ENCODE assay signal across 1 cellular context in the genomic region with DNA sequence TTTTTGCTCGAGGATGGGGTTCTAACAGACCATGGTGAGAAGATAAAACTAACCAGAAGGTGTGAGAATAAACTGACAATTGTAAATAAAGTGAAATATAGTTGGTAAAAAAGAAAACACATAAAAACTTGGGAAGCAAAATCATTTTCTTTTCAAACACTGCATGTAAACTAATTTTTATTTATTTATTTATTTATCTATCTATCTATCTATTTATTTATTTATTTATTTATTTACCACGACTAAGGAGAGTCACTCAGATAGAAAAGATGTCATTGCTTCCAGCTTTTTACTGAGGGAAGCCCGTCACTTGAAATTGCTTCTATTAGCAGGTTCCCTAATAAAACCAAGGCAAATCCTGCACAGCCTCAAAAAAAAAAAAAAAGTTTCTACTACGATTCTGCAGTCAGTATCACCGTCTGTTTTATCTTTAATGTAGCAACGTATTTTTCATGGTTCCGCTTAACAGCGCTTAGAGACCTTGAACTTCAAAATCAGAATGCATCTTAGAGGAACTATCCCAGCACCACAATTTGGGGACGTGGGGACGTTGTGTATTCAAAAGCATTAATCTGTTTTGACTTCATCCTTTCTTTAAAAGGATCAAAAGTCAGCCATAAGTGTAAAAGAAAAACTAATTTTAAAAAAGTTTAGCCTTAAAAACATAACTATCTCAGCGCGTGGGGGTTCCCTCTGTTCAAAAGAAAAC.
TF ChIP-seq lines count a peak whose summit lies in the region.

No MANE protein-coding gene starts in this region.

TF ChIP-seq in HEK293, 187 proteins besides CTCF, POLR2A, EP300 and RAD21 (continued from another document and continues in another):
- TF ChIP-seq, protein P1, sequence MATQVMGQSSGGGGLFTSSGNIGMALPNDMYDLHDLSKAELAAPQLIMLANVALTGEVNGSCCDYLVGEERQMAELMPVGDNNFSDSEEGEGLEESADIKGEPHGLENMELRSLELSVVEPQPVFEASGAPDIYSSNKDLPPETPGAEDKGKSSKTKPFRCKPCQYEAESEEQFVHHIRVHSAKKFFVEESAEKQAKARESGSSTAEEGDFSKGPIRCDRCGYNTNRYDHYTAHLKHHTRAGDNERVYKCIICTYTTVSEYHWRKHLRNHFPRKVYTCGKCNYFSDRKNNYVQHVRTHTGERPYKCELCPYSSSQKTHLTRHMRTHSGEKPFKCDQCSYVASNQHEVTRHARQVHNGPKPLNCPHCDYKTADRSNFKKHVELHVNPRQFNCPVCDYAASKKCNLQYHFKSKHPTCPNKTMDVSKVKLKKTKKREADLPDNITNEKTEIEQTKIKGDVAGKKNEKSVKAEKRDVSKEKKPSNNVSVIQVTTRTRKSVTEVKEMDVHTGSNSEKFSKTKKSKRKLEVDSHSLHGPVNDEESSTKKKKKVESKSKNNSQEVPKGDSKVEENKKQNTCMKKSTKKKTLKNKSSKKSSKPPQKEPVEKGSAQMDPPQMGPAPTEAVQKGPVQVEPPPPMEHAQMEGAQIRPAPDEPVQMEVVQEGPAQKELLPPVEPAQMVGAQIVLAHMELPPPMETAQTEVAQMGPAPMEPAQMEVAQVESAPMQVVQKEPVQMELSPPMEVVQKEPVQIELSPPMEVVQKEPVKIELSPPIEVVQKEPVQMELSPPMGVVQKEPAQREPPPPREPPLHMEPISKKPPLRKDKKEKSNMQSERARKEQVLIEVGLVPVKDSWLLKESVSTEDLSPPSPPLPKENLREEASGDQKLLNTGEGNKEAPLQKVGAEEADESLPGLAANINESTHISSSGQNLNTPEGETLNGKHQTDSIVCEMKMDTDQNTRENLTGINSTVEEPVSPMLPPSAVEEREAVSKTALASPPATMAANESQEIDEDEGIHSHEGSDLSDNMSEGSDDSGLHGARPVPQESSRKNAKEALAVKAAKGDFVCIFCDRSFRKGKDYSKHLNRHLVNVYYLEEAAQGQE (tag by site-specific recombination; IDR thresholded peaks at IDR 0.05), result peak; percentile 25; the same call in 1 of the 2 replicates
- no peak for TF ChIP-seq ZNF600 (tag by site-specific recombination; IDR thresholded peaks at IDR 0.05)
- TF ChIP-seq ZNF501 (tag by site-specific recombination; IDR thresholded peaks at IDR 0.05), result no peak
- TF ChIP-seq ZNF530 (tag by site-specific recombination; IDR thresholded peaks at IDR 0.05; ENCODE audit: low read depth), result no peak
- no peak for TF ChIP-seq RBAK (tag by site-specific recombination; IDR thresholded peaks at IDR 0.05)
- no peak for TF ChIP-seq ZNF48 (tag by site-specific recombination; IDR thresholded peaks at IDR 0.05)
- no peak for TF ChIP-seq ZNF341 (tag by site-specific recombination; IDR thresholded peaks at IDR 0.05; ENCODE audit: low read depth)
- TF ChIP-seq SP3 (tag by site-specific recombination; IDR thresholded peaks at IDR 0.05), result no peak
- peak; percentile 75; the same call in 1 of the 2 replicates for TF ChIP-seq ZNF394 (tag by site-specific recombination; IDR thresholded peaks at IDR 0.05; ENCODE audit: borderline replicate concordance)
- TF ChIP-seq ZNF555 (tag by site-specific recombination; conservative IDR thresholded peaks at IDR 0.05), result peak; percentile 55; the same call in 1 of the 2 replicates
- no peak for TF ChIP-seq ZNF660 (tag by site-specific recombination; IDR thresholded peaks at IDR 0.05)
- TF ChIP-seq ZNF211 (tag by site-specific recombination; IDR thresholded peaks at IDR 0.05; ENCODE audit: low read depth), result no peak
- TF ChIP-seq ZBTB48 (tag by site-specific recombination; IDR thresholded peaks at IDR 0.05), result no peak
- TF ChIP-seq ZNF10 (tag by site-specific recombination; IDR thresholded peaks at IDR 0.05), result no peak
- TF ChIP-seq, protein P2, sequence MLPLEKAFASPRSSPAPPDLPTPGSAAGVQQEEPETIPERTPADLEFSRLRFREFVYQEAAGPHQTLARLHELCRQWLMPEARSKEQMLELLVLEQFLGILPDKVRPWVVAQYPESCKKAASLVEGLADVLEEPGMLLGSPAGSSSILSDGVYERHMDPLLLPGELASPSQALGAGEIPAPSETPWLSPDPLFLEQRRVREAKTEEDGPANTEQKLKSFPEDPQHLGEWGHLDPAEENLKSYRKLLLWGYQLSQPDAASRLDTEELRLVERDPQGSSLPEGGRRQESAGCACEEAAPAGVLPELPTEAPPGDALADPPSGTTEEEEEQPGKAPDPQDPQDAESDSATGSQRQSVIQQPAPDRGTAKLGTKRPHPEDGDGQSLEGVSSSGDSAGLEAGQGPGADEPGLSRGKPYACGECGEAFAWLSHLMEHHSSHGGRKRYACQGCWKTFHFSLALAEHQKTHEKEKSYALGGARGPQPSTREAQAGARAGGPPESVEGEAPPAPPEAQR (tag by site-specific recombination; IDR thresholded peaks at IDR 0.05), result no peak
- peak; percentile 24; the same call in 1 of the 2 replicates for TF ChIP-seq ZBTB8A (tag by site-specific recombination; IDR thresholded peaks at IDR 0.05)
- TF ChIP-seq ZNF624 (tag by site-specific recombination; IDR thresholded peaks at IDR 0.05), result no peak
- no peak for TF ChIP-seq SETDB1 (IDR thresholded peaks at IDR 0.05; ENCODE audit: insufficient read length, low read length)
- 0 out of 2 replicates have a peak, but pooled peaks have one; percentile 37 for TF ChIP-seq ZNF623 (tag by site-specific recombination; IDR thresholded peaks at IDR 0.05)
- TF ChIP-seq ZNF433 (tag by site-specific recombination; IDR thresholded peaks at IDR 0.05; ENCODE audit: low read depth), result 0 out of 2 replicates have a peak, but pooled peaks have one; percentile 7
- TF ChIP-seq, protein P3, sequence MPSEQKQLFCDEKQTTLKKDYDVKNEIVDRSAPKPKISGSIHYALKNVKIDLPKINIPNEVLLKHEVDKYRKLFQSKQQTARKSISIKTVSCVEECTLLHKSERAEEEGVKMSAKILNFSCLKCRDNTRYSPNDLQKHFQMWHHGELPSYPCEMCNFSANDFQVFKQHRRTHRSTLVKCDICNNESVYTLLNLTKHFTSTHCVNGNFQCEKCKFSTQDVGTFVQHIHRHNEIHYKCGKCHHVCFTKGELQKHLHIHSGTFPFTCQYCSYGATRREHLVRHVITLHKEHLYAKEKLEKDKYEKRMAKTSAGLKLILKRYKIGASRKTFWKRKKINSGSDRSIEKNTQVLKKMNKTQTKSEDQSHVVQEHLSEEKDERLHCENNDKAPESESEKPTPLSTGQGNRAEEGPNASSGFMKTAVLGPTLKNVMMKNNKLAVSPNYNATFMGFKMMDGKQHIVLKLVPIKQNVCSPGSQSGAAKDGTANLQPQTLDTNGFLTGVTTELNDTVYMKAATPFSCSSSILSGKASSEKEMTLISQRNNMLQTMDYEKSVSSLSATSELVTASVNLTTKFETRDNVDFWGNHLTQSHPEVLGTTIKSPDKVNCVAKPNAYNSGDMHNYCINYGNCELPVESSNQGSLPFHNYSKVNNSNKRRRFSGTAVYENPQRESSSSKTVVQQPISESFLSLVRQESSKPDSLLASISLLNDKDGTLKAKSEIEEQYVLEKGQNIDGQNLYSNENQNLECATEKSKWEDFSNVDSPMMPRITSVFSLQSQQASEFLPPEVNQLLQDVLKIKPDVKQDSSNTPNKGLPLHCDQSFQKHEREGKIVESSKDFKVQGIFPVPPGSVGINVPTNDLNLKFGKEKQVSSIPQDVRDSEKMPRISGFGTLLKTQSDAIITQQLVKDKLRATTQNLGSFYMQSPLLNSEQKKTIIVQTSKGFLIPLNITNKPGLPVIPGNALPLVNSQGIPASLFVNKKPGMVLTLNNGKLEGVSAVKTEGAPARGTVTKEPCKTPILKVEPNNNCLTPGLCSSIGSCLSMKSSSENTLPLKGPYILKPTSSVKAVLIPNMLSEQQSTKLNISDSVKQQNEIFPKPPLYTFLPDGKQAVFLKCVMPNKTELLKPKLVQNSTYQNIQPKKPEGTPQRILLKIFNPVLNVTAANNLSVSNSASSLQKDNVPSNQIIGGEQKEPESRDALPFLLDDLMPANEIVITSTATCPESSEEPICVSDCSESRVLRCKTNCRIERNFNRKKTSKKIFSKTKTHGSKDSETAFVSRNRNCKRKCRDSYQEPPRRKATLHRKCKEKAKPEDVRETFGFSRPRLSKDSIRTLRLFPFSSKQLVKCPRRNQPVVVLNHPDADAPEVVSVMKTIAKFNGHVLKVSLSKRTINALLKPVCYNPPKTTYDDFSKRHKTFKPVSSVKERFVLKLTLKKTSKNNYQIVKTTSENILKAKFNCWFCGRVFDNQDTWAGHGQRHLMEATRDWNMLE (tag by site-specific recombination; conservative IDR thresholded peaks at IDR 0.05; ENCODE audit: low read depth), result peak; percentile 65
- TF ChIP-seq, protein P4, sequence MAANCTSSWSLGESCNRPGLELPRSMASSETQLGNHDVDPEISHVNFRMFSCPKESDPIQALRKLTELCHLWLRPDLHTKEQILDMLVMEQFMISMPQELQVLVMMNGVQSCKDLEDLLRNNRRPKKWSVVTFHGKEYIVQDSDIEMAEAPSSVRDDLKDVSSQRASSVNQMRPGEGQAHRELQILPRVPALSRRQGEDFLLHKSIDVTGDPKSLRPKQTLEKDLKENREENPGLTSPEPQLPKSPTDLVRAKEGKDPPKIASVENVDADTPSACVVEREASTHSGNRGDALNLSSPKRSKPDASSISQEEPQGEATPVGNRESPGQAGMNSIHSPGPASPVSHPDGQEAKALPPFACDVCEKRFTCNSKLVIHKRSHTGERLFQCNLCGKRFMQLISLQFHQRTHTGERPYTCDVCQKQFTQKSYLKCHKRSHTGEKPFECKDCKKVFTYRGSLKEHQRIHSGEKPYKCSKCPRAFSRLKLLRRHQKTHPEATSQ (tag by site-specific recombination; IDR thresholded peaks at IDR 0.05), result no peak
- no peak for TF ChIP-seq ZNF133 (tag by site-specific recombination; IDR thresholded peaks at IDR 0.05)
- TF ChIP-seq, protein P5, sequence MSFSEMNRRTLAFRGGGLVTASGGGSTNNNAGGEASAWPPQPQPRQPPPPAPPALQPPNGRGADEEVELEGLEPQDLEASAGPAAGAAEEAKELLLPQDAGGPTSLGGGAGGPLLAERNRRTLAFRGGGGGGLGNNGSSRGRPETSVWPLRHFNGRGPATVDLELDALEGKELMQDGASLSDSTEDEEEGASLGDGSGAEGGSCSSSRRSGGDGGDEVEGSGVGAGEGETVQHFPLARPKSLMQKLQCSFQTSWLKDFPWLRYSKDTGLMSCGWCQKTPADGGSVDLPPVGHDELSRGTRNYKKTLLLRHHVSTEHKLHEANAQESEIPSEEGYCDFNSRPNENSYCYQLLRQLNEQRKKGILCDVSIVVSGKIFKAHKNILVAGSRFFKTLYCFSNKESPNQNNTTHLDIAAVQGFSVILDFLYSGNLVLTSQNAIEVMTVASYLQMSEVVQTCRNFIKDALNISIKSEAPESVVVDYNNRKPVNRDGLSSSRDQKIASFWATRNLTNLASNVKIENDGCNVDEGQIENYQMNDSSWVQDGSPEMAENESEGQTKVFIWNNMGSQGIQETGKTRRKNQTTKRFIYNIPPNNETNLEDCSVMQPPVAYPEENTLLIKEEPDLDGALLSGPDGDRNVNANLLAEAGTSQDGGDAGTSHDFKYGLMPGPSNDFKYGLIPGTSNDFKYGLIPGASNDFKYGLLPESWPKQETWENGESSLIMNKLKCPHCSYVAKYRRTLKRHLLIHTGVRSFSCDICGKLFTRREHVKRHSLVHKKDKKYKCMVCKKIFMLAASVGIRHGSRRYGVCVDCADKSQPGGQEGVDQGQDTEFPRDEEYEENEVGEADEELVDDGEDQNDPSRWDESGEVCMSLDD (tag by site-specific recombination; IDR thresholded peaks at IDR 0.05), result no peak
- no peak for TF ChIP-seq GLI2 (tag by site-specific recombination; IDR thresholded peaks at IDR 0.05; ENCODE audit: borderline replicate concordance, low read depth)
- no peak for TF ChIP-seq ZIC2 (tag by site-specific recombination; IDR thresholded peaks at IDR 0.05)
- no peak for TF ChIP-seq ZNF391 (tag by site-specific recombination; IDR thresholded peaks at IDR 0.05; ENCODE audit: borderline replicate concordance, low read depth)
- TF ChIP-seq ZNF747 (tag by site-specific recombination; IDR thresholded peaks at IDR 0.05), result no peak
- peak; percentile 49; the same call in 1 of the 2 replicates for TF ChIP-seq ZXDB (tag by site-specific recombination; IDR thresholded peaks at IDR 0.05)
- TF ChIP-seq ZNF837 (tag by site-specific recombination; IDR thresholded peaks at IDR 0.05), result no peak
- TF ChIP-seq, protein P6, sequence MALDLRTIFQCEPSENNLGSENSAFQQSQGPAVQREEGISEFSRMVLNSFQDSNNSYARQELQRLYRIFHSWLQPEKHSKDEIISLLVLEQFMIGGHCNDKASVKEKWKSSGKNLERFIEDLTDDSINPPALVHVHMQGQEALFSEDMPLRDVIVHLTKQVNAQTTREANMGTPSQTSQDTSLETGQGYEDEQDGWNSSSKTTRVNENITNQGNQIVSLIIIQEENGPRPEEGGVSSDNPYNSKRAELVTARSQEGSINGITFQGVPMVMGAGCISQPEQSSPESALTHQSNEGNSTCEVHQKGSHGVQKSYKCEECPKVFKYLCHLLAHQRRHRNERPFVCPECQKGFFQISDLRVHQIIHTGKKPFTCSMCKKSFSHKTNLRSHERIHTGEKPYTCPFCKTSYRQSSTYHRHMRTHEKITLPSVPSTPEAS (tag by site-specific recombination; IDR thresholded peaks at IDR 0.05), result no peak
- TF ChIP-seq, protein P7, sequence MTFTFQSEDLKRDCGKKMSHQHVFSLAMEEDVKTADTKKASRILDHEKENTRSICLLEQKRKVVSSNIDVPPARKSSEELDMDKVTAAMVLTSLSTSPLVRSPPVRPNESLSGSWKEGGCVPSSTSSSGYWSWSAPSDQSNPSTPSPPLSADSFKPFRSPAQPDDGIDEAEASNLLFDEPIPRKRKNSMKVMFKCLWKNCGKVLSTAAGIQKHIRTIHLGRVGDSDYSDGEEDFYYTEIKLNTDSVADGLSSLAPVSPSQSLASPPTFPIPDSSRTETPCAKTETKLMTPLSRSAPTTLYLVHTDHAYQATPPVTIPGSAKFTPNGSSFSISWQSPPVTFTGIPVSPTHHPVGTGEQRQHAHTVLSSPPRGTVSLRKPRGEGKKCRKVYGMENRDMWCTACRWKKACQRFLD (tag by site-specific recombination; IDR thresholded peaks at IDR 0.05), result no peak
- no peak for TF ChIP-seq ZBTB20 (tag by site-specific recombination; IDR thresholded peaks at IDR 0.05)
- TF ChIP-seq ZNF677 (tag by site-specific recombination; IDR thresholded peaks at IDR 0.05), result no peak
- TF ChIP-seq ZNF571 (tag by site-specific recombination; IDR thresholded peaks at IDR 0.05), result no peak
- TF ChIP-seq, protein P8, sequence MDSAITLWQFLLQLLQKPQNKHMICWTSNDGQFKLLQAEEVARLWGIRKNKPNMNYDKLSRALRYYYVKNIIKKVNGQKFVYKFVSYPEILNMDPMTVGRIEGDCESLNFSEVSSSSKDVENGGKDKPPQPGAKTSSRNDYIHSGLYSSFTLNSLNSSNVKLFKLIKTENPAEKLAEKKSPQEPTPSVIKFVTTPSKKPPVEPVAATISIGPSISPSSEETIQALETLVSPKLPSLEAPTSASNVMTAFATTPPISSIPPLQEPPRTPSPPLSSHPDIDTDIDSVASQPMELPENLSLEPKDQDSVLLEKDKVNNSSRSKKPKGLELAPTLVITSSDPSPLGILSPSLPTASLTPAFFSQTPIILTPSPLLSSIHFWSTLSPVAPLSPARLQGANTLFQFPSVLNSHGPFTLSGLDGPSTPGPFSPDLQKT (IDR thresholded peaks at IDR 0.05; ENCODE audit: borderline replicate concordance, low read depth, low read length), result no peak
- TF ChIP-seq IKZF3 (tag by site-specific recombination; IDR thresholded peaks at IDR 0.05), result no peak
- TF ChIP-seq ZNF324 (tag by site-specific recombination; IDR thresholded peaks at IDR 0.05), result no peak
- TF ChIP-seq REPIN1 (tag by site-specific recombination; IDR thresholded peaks at IDR 0.05; ENCODE audit: low read depth), result no peak
- no peak for TF ChIP-seq ZNF670 (tag by site-specific recombination; IDR thresholded peaks at IDR 0.05; ENCODE audit: low read depth)
